ENCODE assay signal across 20 cellular contexts in the genomic region with DNA sequence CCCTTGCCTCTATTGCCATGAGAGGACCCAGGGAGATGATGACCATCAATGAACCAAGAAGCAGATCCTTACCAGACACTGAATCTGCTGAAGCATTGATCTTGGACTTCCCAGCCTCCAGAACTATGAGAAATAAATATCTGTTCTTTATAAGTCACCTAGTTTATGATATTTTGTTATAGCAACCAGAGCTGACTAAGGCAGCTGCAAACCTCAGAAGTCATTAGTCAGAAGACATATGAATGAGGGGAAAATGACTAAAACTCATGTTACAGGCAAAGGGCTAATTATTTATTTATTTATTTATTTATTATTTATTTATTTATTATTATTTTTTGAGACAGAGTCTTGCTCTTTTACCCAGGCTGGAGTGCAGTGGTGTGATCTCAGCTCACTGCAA.
DNase-seq lines count a peak whose midpoint lies in the region; TF ChIP-seq lines count a peak whose summit lies in the region.
"Had no signal": no experiment of that assay in that cellular context is flagged by ENCODE, and none has a peak within 500 bp of the region (broad histone marks: within the 10 kb centered on the region; RNA-seq: fewer than 3 reads in every experiment).

No MANE protein-coding gene starts in this region.

- H3K27ac ChIP-seq in ACC112 (ENCODE audit: low read depth, low read length) (peak overlapping the region; percentile 90; the same call in 1 of the 2 replicates), HEK293 (ENCODE audit: extremely low read depth, low read depth, low read length) (no peak overlapping the region), mesenchymal stem cell (ENCODE audit: low read length, poor library complexity, severe bottlenecking) (no peak overlapping the region)
- H3K27ac ChIP-seq: BLaER1 treated with 17β-estradiol and CSF1 and Interleukin-3, amounts not matched to agents 10 nM and 100 nM; SK-N-MC had no signal

- H4K8ac ChIP-seq in mesenchymal stem cell (ENCODE audit: low read length), result no peak overlapping the region

- DNase-seq in astrocyte of the spinal cord (ENCODE audit: low read depth, low spot score) (peak; percentile 25), mesenchymal stem cell (no peak), nephron progenitor cell (no peak), activated gamma-delta T cell treated with Interleukin-2 at 50 U/mL for 16 hours (no peak), islet precursor cell (no peak)
- DNase-seq: AML-193; CD4-positive, alpha-beta T cell; H7; IMR-90; KG1; NCI-H1048; NCI-H1417; NCI-H1694; NCI-H2029 treated with DMSO at 0.1 percent for 48 hours; NCI-H526 treated with DMSO at 0.1 percent for 48 hours; SIG-M5 had no signal

- H2BK120ac ChIP-seq in mesenchymal stem cell (ENCODE audit: low read depth, low read length), result no peak overlapping the region

- peak overlapping the region; percentile 81 for H2AK5ac ChIP-seq in mesenchymal stem cell (ENCODE audit: low read length, severe bottlenecking)

- H3K27me3 ChIP-seq in ACC112 (ENCODE audit: insufficient read depth, low read length) (no peaks in the 10 kb centered on the region), mesenchymal stem cell (ENCODE audit: control insufficient read depth in 1 of 2, insufficient read depth in 1 of 2, low read length in 2 of 2) (no peaks in the 10 kb centered on the region)
- H3K27me3 ChIP-seq: BLaER1 treated with 17β-estradiol and CSF1 and Interleukin-3, amounts not matched to agents 10 nM and 100 nM had no signal

- no peak overlapping the region for H3K23ac ChIP-seq in mesenchymal stem cell (ENCODE audit: low read length in 2 of 2)

- no peak overlapping the region for H2AFZ ChIP-seq in ACC112 (ENCODE audit: low read length, unreplicated experiment)
- H2AFZ ChIP-seq in mesenchymal stem cell (ENCODE audit: low read depth, low read length), result no peak overlapping the region

- H3K4me3 ChIP-seq in ACC112 (ENCODE audit: low read depth, low read length) (no peak overlapping the region), HEK293 (ENCODE audit: low read depth, low read length) (no peak overlapping the region), astrocyte of the spinal cord (ENCODE audit: low read depth, low read length) (no peak overlapping the region), mesenchymal stem cell (ENCODE audit: insufficient read depth in 1 of 2, low read depth in 1 of 2, low read length in 2 of 2) (no peak overlapping the region)
- H3K4me3 ChIP-seq: BLaER1 treated with 17β-estradiol and CSF1 and Interleukin-3, amounts not matched to agents 10 nM and 100 nM; SK-N-MC had no signal

- CTCF ChIA-PET in HEK293 (lab: Yijun Ruan, JAX), result interaction anchor here (0.7 kb wide), 1 partner anchor 421 kb away, joined by 3 read pairs; no protein-coding TSS in a partner anchor

- H3K14ac ChIP-seq in mesenchymal stem cell (ENCODE audit: low read length in 2 of 2), result no peak overlapping the region

- H2BK5ac ChIP-seq in mesenchymal stem cell (ENCODE audit: low read depth, low read length, poor library complexity, severe bottlenecking), result no peak overlapping the region

- H3K9me3 ChIP-seq in HEK293 (ENCODE audit: control insufficient read depth, insufficient read depth, low read depth, low read length), result no peaks in the 10 kb centered on the region
- H3K9me3 ChIP-seq in mesenchymal stem cell (ENCODE audit: control insufficient read depth, low read length), result no peaks in the 10 kb centered on the region
- H3K9me3 ChIP-seq: BLaER1 treated with 17β-estradiol and CSF1 and Interleukin-3, amounts not matched to agents 10 nM and 100 nM had no signal

- peaks cover 37% of the 10 kb centered on the region for H3K9me3 Mint-ChIP-seq in nephron progenitor cell

- H3K27ac Mint-ChIP-seq in nephron progenitor cell, result no peak overlapping the region
- H3K27ac Mint-ChIP-seq: CD4-positive, alpha-beta T cell had no signal

- no peak overlapping the region for H3K4ac ChIP-seq in mesenchymal stem cell (ENCODE audit: low read depth in 1 of 2, low read length in 2 of 2)

- H3K79me2 ChIP-seq in ACC112 (ENCODE audit: control insufficient read depth, insufficient read depth, low read length, unreplicated experiment), result no peaks in the 10 kb centered on the region

- no peak overlapping the region for H4K91ac ChIP-seq in mesenchymal stem cell (ENCODE audit: low read length)

- no peak overlapping the region for H3K4me3 Mint-ChIP-seq in nephron progenitor cell
- H3K4me3 Mint-ChIP-seq: CD4-positive, alpha-beta T cell had no signal

- H3K9ac ChIP-seq in mesenchymal stem cell (ENCODE audit: low read length), result no peak overlapping the region
- H3K9ac ChIP-seq: BLaER1 treated with 17β-estradiol and CSF1 and Interleukin-3, amounts not matched to agents 10 nM and 100 nM had no signal

- no peak overlapping the region for H3K18ac ChIP-seq in mesenchymal stem cell (ENCODE audit: low read depth in 1 of 2, low read length in 2 of 2)

- H2BK12ac ChIP-seq in mesenchymal stem cell (ENCODE audit: low read length in 2 of 2), result no peak overlapping the region

- POLR2A ChIA-PET in HEK293 (lab: Yijun Ruan, JAX), result no interaction called here

- H3K36me3 Mint-ChIP-seq in nephron progenitor cell (ENCODE audit: low read depth), result peaks cover 19% of the 10 kb centered on the region

- TF ChIP-seq CTCF in HEK293 (tag by site-specific recombination; IDR thresholded peaks at IDR 0.05) (no peak), astrocyte of the spinal cord (IDR thresholded peaks at IDR 0.05; ENCODE audit: low read depth, low read length) (no peak), nephron progenitor cell (IDR thresholded peaks at IDR 0.05) (no peak)

- no peaks in the 10 kb centered on the region for H3K36me3 ChIP-seq in ACC112 (ENCODE audit: insufficient read depth, low read length)
- no peaks in the 10 kb centered on the region for H3K36me3 ChIP-seq in HEK293 (ENCODE audit: control insufficient read depth in 2 of 2, insufficient read depth in 1 of 2, low read length in 2 of 2)
- no peaks in the 10 kb centered on the region for H3K36me3 ChIP-seq in mesenchymal stem cell (ENCODE audit: control insufficient read depth in 1 of 2, insufficient read depth in 2 of 2, low read depth in 1 of 2, low read length in 2 of 2)
- H3K36me3 ChIP-seq: BLaER1 treated with 17β-estradiol and CSF1 and Interleukin-3, amounts not matched to agents 10 nM and 100 nM had no signal

- H3K79me1 ChIP-seq in mesenchymal stem cell (replicated peaks; ENCODE audit: low read length, poor library complexity, severe bottlenecking), result no peaks in the 10 kb centered on the region

- H3K4me2 ChIP-seq in mesenchymal stem cell (ENCODE audit: low read length, poor library complexity, severe bottlenecking), result no peak overlapping the region
- H3K4me2 ChIP-seq: BLaER1 treated with 17β-estradiol and CSF1 and Interleukin-3, amounts not matched to agents 10 nM and 100 nM had no signal

- in situ Hi-C loops in astrocyte of the spinal cord (cut with HindIII; ENCODE audit: low sequenced_read_pairs), result no loop called here

- H3K27me3 Mint-ChIP-seq in nephron progenitor cell (ENCODE audit: low read depth, poor library complexity), result peaks cover 3% of the 10 kb centered on the region
- H3K27me3 Mint-ChIP-seq: CD4-positive, alpha-beta T cell had no signal

- H3K4me1 ChIP-seq in ACC112 (ENCODE audit: control insufficient read depth, insufficient read depth, low read length, unreplicated experiment), result peaks cover 25% of the 10 kb centered on the region
- H3K4me1 ChIP-seq in HEK293 (ENCODE audit: control insufficient read depth, insufficient read depth, low read length), result no peaks in the 10 kb centered on the region
- H3K4me1 ChIP-seq in mesenchymal stem cell (ENCODE audit: control insufficient read depth, insufficient read depth, low read depth, low read length), result peaks cover 2% of the 10 kb centered on the region
- H3K4me1 ChIP-seq: BLaER1 treated with 17β-estradiol and CSF1 and Interleukin-3, amounts not matched to agents 10 nM and 100 nM had no signal

- H2BK15ac ChIP-seq in mesenchymal stem cell (ENCODE audit: low read depth, poor library complexity, severe bottlenecking), result no peak overlapping the region

- H3K4me1 Mint-ChIP-seq in nephron progenitor cell, result peaks cover 11% of the 10 kb centered on the region

TF ChIP-seq in HEK293, 187 proteins besides CTCF, POLR2A, EP300 and RAD21:
- peak; percentile 18; the same call in 1 of the 2 replicates for TF ChIP-seq ZNF394 (tag by site-specific recombination; IDR thresholded peaks at IDR 0.05; ENCODE audit: borderline replicate concordance)
- TF ChIP-seq BCL11A (tag by site-specific recombination; IDR thresholded peaks at IDR 0.05; ENCODE audit: low read depth), result no peak
- TF ChIP-seq ZNF423 (tag by site-specific recombination; IDR thresholded peaks at IDR 0.05), result no peak
- peak; percentile 17; the same call in 1 of the 2 replicates for TF ChIP-seq ZNF555 (tag by site-specific recombination; conservative IDR thresholded peaks at IDR 0.05)
- peak; percentile 21 for TF ChIP-seq ZNF426 (tag by site-specific recombination; IDR thresholded peaks at IDR 0.05)
- no peak for TF ChIP-seq ZSCAN16 (tag by site-specific recombination; IDR thresholded peaks at IDR 0.05)
- no peak for TF ChIP-seq ZNF654 (tag by site-specific recombination; IDR thresholded peaks at IDR 0.05; ENCODE audit: low read depth)
- TF ChIP-seq ZNF830 (tag by site-specific recombination; IDR thresholded peaks at IDR 0.05; ENCODE audit: low read depth), result no peak
- TF ChIP-seq ZNF19 (tag by site-specific recombination; IDR thresholded peaks at IDR 0.05; ENCODE audit: low read depth), result no peak
- TF ChIP-seq, protein P1, sequence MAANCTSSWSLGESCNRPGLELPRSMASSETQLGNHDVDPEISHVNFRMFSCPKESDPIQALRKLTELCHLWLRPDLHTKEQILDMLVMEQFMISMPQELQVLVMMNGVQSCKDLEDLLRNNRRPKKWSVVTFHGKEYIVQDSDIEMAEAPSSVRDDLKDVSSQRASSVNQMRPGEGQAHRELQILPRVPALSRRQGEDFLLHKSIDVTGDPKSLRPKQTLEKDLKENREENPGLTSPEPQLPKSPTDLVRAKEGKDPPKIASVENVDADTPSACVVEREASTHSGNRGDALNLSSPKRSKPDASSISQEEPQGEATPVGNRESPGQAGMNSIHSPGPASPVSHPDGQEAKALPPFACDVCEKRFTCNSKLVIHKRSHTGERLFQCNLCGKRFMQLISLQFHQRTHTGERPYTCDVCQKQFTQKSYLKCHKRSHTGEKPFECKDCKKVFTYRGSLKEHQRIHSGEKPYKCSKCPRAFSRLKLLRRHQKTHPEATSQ (tag by site-specific recombination; IDR thresholded peaks at IDR 0.05), result no peak
- TF ChIP-seq ZNF792 (tag by site-specific recombination; IDR thresholded peaks at IDR 0.05), result no peak
